8 cellular contexts compared by ENCODE assay signal in genomic region chr6:63598001-63598250, GRCh38. TPM values are rescaled to one million over a fixed set of nuclear protein-coding genes. Genes with fewer than 3 reads are reported as not detected.
DNase-seq lines count a peak whose midpoint lies in the region; ATAC-seq and TF ChIP-seq lines count a peak whose summit lies in the region.

No MANE protein-coding gene starts in this region.

- H3K4me3 Mint-ChIP-seq in CD14-positive monocyte = peak overlapping the region; percentile 82 to 95

- no peaks in the 10 kb centered on the region for H3K79me2 ChIP-seq in neural cell (replicated peaks; ENCODE audit: insufficient read depth, low read length)

- peaks cover 0 to 6% (median 2%) of the 10 kb centered on the region in 3 donors for H3K27me3 Mint-ChIP-seq in CD14-positive monocyte (ENCODE audit: low read depth in 3 of 3)

- H3K9me3 ChIP-seq in ectodermal cell (ENCODE audit: control insufficient read depth, low read length) = no peaks in the 10 kb centered on the region
- no peaks in the 10 kb centered on the region for H3K9me3 ChIP-seq in neural cell (ENCODE audit: low read length)

- H3K4me1 ChIP-seq in ectodermal cell (ENCODE audit: control insufficient read depth, insufficient read depth, low read length) = no peaks in the 10 kb centered on the region

- no peaks in the 10 kb centered on the region for H3K36me3 Mint-ChIP-seq in CD14-positive monocyte

- DNase-seq in CD14-positive monocyte (ENCODE audit: low spot score) (no peak), NB4 (ENCODE audit: low read depth) (peak; percentile 9), NCI-H446 (lab: John Stamatoyannopoulos, UW) (no peak)

- peak overlapping the region; percentile 46 for H3K4me2 ChIP-seq in neural cell (ENCODE audit: low read length)

- TF ChIP-seq POLR2A in NB4 (IDR thresholded peaks at IDR 0.05; ENCODE audit: extremely low read depth, insufficient read length) = no peak

- no peak for TF ChIP-seq RAD21 in neural cell (conservative IDR thresholded peaks at IDR 0.05)

- H3K36me3 ChIP-seq in ectodermal cell (ENCODE audit: control insufficient read depth, insufficient read depth, low read length) = no peaks in the 10 kb centered on the region
- no peaks in the 10 kb centered on the region for H3K36me3 ChIP-seq in neural cell (ENCODE audit: insufficient read depth, low read length)

- H3K27ac ChIP-seq in ectodermal cell (ENCODE audit: insufficient read depth, low read depth, low read length, poor library complexity, severe bottlenecking) (no peak overlapping the region), neural cell (ENCODE audit: low read length) (peak overlapping the region; percentile 80)

- no peaks in the 10 kb centered on the region for H3K27me3 ChIP-seq in ectodermal cell (ENCODE audit: control insufficient read depth, insufficient read depth, low read length, poor library complexity, severe bottlenecking)
- H3K27me3 ChIP-seq in neural cell (ENCODE audit: insufficient read depth, low read depth, low read length) = no peaks in the 10 kb centered on the region

- no peak for TF ChIP-seq EP300 in neural cell (conservative IDR thresholded peaks at IDR 0.05; ENCODE audit: poor library complexity, severe bottlenecking)

- TF ChIP-seq CTCF in CD14-positive monocyte (IDR thresholded peaks at IDR 0.05) (no peak), NB4 (IDR thresholded peaks at IDR 0.05; ENCODE audit: low read depth, low read length) (no peak), neural cell (IDR thresholded peaks at IDR 0.05; ENCODE audit: poor library complexity, severe bottlenecking) (no peak)

- WGBS in ectodermal cell, 2 experiments = 22% methylated on average over 4 of the region's 4 CpGs

- H3K4me1 Mint-ChIP-seq in CD14-positive monocyte = peaks cover 16% of the 10 kb centered on the region

- H3K9me3 Mint-ChIP-seq in CD14-positive monocyte = peaks cover 0 to 2% (median 0%) of the 10 kb centered on the region in 7 donors

- H4K20me1 ChIP-seq in neural cell (ENCODE audit: insufficient read depth) = no peaks in the 10 kb centered on the region

- no peak overlapping the region for H3K27ac Mint-ChIP-seq in CD14-positive monocyte

- H3K4me3 ChIP-seq in NB4 (ENCODE audit: low read depth, low read length) (peak overlapping the region; percentile 66), ectodermal cell (ENCODE audit: insufficient read depth, low read depth, low read length) (peak overlapping the region; percentile 53), neural cell (ENCODE audit: low read length) (peak overlapping the region; percentile 64)

- peak overlapping the region; percentile 77 for H2AFZ ChIP-seq in neural cell (ENCODE audit: low read depth, low read length)

- intact Hi-C loops in CD14-positive monocyte (cut with micrococcal nuclease) = loop anchor here in 1 of 2 donors (5.0 to 10.0 kb wide), 2 partner anchors 87 to 164 kb away; no protein-coding TSS in a partner anchor

- no peaks in the 10 kb centered on the region for H3K9me2 ChIP-seq in neural cell (ENCODE audit: insufficient read depth, low read length)

- ATAC-seq in GM21381 (IDR thresholded peaks at IDR 0.05; ENCODE audit: unreplicated experiment) (peak; percentile 9), HG03135 (IDR thresholded peaks at IDR 0.05; ENCODE audit: unreplicated experiment) (no peak)
- no peak for ATAC-seq in activated CD4-positive, CD25-positive, alpha-beta regulatory T cell treated with anti-CD3 and anti-CD28 coated beads, Interleukin-2, amount 50 U/mL, for 24 hours

- no peaks in the 10 kb centered on the region for H3F3A ChIP-seq in neural cell (ENCODE audit: insufficient read depth, low read length, poor library complexity, severe bottlenecking)

- peak overlapping the region; percentile 72 for H3K9ac ChIP-seq in neural cell (ENCODE audit: low read length)

TF ChIP-seq in neural cell, 6 proteins besides CTCF, POLR2A, EP300 and RAD21:
- TF ChIP-seq REST (IDR thresholded peaks at IDR 0.05; ENCODE audit: borderline replicate concordance) = no peak
- peak; percentile 5 for TF ChIP-seq POLR2AphosphoS5 (IDR thresholded peaks at IDR 0.05)
- no peak for TF ChIP-seq EZH2 (IDR thresholded peaks at IDR 0.05; ENCODE audit: borderline replicate concordance, insufficient read depth, low read length, poor library complexity, severe bottlenecking)
- no peak for TF ChIP-seq MXI1 (conservative IDR thresholded peaks at IDR 0.05; ENCODE audit: poor library complexity, severe bottlenecking)
- TF ChIP-seq TAF1 (IDR thresholded peaks at IDR 0.05; ENCODE audit: low read depth) = no peak

RNA-seq across cellular contexts. Expression of gene PTP4A1, which starts 25.6 kb away (rescaled TPM):
- 100 to 1,000 TPM in 1 of 2 donors, 10 to 100 TPM in 1; 73.4 to 106 TPM for polyA plus RNA-seq in CD14-positive monocyte
- 75.7 TPM for polyA plus RNA-seq in ectodermal cell (2013, experiment 1 of 4)
- polyA plus RNA-seq in ectodermal cell (2013, experiment 2 of 4) = 83.5 TPM
- polyA plus RNA-seq in ectodermal cell (2013, experiment 3 of 4) = 62.6 TPM
- polyA plus RNA-seq in ectodermal cell (2013, experiment 4 of 4) = 65.9 TPM
- polyA plus RNA-seq in neural cell = 51.5 and 57.6 TPM in 2 replicates
- 98.4 and 136 TPM in 2 replicates for polyA minus RNA-seq in neural cell

RNA-seq across cellular contexts. Expression of gene PHF3, which starts 37.7 kb away (rescaled TPM):
- polyA plus RNA-seq in CD14-positive monocyte (10 to 100 TPM in 1 of 2 donors, 1 to 10 TPM in 1; 5.4 to 13.0 TPM), neural cell (20.9 and 21.1 TPM in 2 replicates)
- polyA plus RNA-seq in ectodermal cell (2013, experiment 1 of 4) = 52.4 TPM
- 49.8 TPM for polyA plus RNA-seq in ectodermal cell (2013, experiment 2 of 4)
- 36.4 TPM for polyA plus RNA-seq in ectodermal cell (2013, experiment 3 of 4)
- polyA plus RNA-seq in ectodermal cell (2013, experiment 4 of 4) = 42.2 TPM
- polyA minus RNA-seq in neural cell = 174 and 214 TPM in 2 replicates
